8 cellular contexts compared by ENCODE assay signal in genomic region chr6:137313928-137314855, GRCh38.
DNase-seq lines count a peak whose midpoint lies in the region; ATAC-seq and TF ChIP-seq lines count a peak whose summit lies in the region.

No MANE protein-coding gene starts in this region.

- peaks cover 7% of the 10 kb centered on the region for H3K4me1 Mint-ChIP-seq in activated CD4-positive, alpha-beta T cell treated with anti-CD3 and anti-CD28 coated beads, Interleukin-2, amount 10 ng/mL, durations not matched to agents 7 days and 5 days

- peaks cover 15% of the 10 kb centered on the region for H3K27me3 Mint-ChIP-seq in activated CD4-positive, alpha-beta T cell treated with anti-CD3 and anti-CD28 coated beads, Interleukin-2, amount 10 ng/mL, durations not matched to agents 7 days and 5 days

- no peak overlapping the region for H3K27ac Mint-ChIP-seq in activated CD4-positive, alpha-beta T cell treated with anti-CD3 and anti-CD28 coated beads, Interleukin-2, amount 10 ng/mL, durations not matched to agents 7 days and 5 days

- WGBS in lower leg skin, 2 donors: 13 to 23% methylated on average over 11 of the region's 11 CpGs

- CTCF ChIA-PET in activated CD4-positive, alpha-beta T cell treated with anti-CD3 and anti-CD28 coated beads, Interleukin-2, amount 10 ng/mL, durations not matched to agents 7 days and 5 days (lab: Charles Lee): interaction anchor here (0.6 to 1.7 kb wide), 13 partner anchors 10 to 284 kb away, joined by 3 to 9 read pairs (median 3); no protein-coding TSS in a partner anchor

- no peaks in the 10 kb centered on the region for H3K36me3 Mint-ChIP-seq in activated CD4-positive, alpha-beta T cell treated with anti-CD3 and anti-CD28 coated beads, Interleukin-2, amount 10 ng/mL, durations not matched to agents 7 days and 5 days (ENCODE audit: low read depth)

- intact Hi-C loops in lower leg skin (cut with DNase I; ENCODE audit: low total_unique reads): loop anchor here (10.0 kb wide), 1 partner anchor 219 kb away; no protein-coding TSS in a partner anchor

- TF ChIP-seq CTCF in HFF-Myc (IDR thresholded peaks at IDR 0.05; ENCODE audit: low read depth, low read length, missing control alignments): peak; percentile 75
- no peak for TF ChIP-seq CTCF in lower leg skin (IDR thresholded peaks at IDR 0.05)

- H3K4me3 Mint-ChIP-seq in activated CD4-positive, alpha-beta T cell treated with anti-CD3 and anti-CD28 coated beads, Interleukin-2, amount 10 ng/mL, durations not matched to agents 7 days and 5 days: no peak overlapping the region

- DNase-seq in COLO668 (lab: John Stamatoyannopoulos, UW; ENCODE audit: unreplicated experiment) (peak; percentile 55), HFF-Myc (ENCODE audit: extremely low read depth, low read depth) (peak; percentile 27), NCI-H510A treated with DMSO at 0.1 percent for 48 hours (lab: John Stamatoyannopoulos, UW) (peak; percentile 55), dedifferentiated amniotic fluid mesenchymal stem cell (ENCODE audit: extremely low spot score) (peak; percentile 71), lower leg skin (ENCODE audit: low spot score in 2 of 2) (peak; percentile 53 to 93)
- DNase-seq in activated CD4-positive, alpha-beta T cell treated with anti-CD3 and anti-CD28 coated beads, Interleukin-2, amount 10 ng/mL, durations not matched to agents 7 days and 5 days: peak; percentile 75
- peak; percentile 15 to 57 (median 39) for DNase-seq in stimulated activated CD4-positive, alpha-beta T cell treated with anti-CD3 and anti-CD28 coated beads, TNF-alpha, amount 100 ng/mL, for 1 hour (ENCODE audit: low read depth in 3 of 3, low spot score in 1 of 3)

- H3K9me3 Mint-ChIP-seq in activated CD4-positive, alpha-beta T cell treated with anti-CD3 and anti-CD28 coated beads, Interleukin-2, amount 10 ng/mL, durations not matched to agents 7 days and 5 days: no peaks in the 10 kb centered on the region

- TF ChIP-seq POLR2A in lower leg skin (IDR thresholded peaks at IDR 0.05): no peak

- no peak for ATAC-seq in HG03135 (IDR thresholded peaks at IDR 0.05; ENCODE audit: unreplicated experiment)

- POLR2A ChIA-PET in activated CD4-positive, alpha-beta T cell treated with anti-CD3 and anti-CD28 coated beads, Interleukin-2, amount 10 ng/mL, durations not matched to agents 7 days and 5 days (lab: Charles Lee): no interaction called here

- no peak overlapping the region for H3K4me3 ChIP-seq in HFF-Myc (replicated peaks; ENCODE audit: low read depth, low read length)
- H3K4me3 ChIP-seq in lower leg skin (ENCODE audit: low read depth, poor library complexity, severe bottlenecking): no peak overlapping the region
